9 cellular contexts compared by ENCODE assay signal in genomic region chr2:119255760-119256573, GRCh38. TPM values are rescaled to one million over a fixed set of nuclear protein-coding genes. Genes with fewer than 3 reads are reported as not detected.
A peak's percentile ranks its signal among the peaks of the same experiment; 100 is the strongest.
DNase-seq lines count a peak whose midpoint lies in the region; ATAC-seq, FAIRE-seq and TF ChIP-seq lines count a peak whose summit lies in the region.
"Had no signal": no experiment of that assay in that cellular context is flagged by ENCODE, and none has a peak within 500 bp of the region (broad histone marks: within the 10 kb centered on the region; RNA-seq: fewer than 3 reads in every experiment).

No MANE protein-coding gene starts in this region.

- peak; percentile 52 to 77 for ATAC-seq in A549
- ATAC-seq in WTC11 = peak; percentile 49
- ATAC-seq: activated naive CD4-positive, alpha-beta T cell treated with anti-CD3 and anti-CD28 coated beads, Interleukin-2, amount 50 U/mL, for 72 hours had no signal

- intact Hi-C loops in esophagus muscularis mucosa (cut with DNase I) = no loop called here

- H3K9me3 ChIP-seq in A549 = no peaks in the 10 kb centered on the region
- no peaks in the 10 kb centered on the region for H3K9me3 ChIP-seq in HEK293 (ENCODE audit: control insufficient read depth, insufficient read depth, low read depth, low read length)
- H3K9me3 ChIP-seq in iPS-20b (ENCODE audit: insufficient read depth, low read depth, low read length) = no peaks in the 10 kb centered on the region
- H3K9me3 ChIP-seq in esophagus muscularis mucosa = no peaks in the 10 kb centered on the region

- H3K27me3 ChIP-seq in iPS-20b (ENCODE audit: insufficient read depth, low read length) (no peaks in the 10 kb centered on the region), esophagus muscularis mucosa (no peaks in the 10 kb centered on the region)

- H3K4me1 Mint-ChIP-seq in WTC11 = peaks cover 51% of the 10 kb centered on the region

- H3K4me3 ChIP-seq in A549 (no peak overlapping the region), HEK293 (ENCODE audit: low read depth, low read length) (no peak overlapping the region), iPS-20b (ENCODE audit: low read length) (peak overlapping the region; percentile 36; the same call in 1 of the 2 replicates), esophagus muscularis mucosa (no peak overlapping the region)

- POLR2A ChIA-PET in A549 (lab: Yijun Ruan, JAX) = no interaction called here
- POLR2A ChIA-PET in HEK293 (lab: Yijun Ruan, JAX) = no interaction called here
- POLR2A ChIA-PET in WTC11 (lab: Charles Lee) = no interaction called here

- TF ChIP-seq POLR2A in A549 (IDR thresholded peaks at IDR 0.05; ENCODE audit: low read length) (no peak), esophagus muscularis mucosa (IDR thresholded peaks at IDR 0.05; ENCODE audit: low read depth) (no peak)

- H3K9ac ChIP-seq in iPS-20b (ENCODE audit: low read depth, low read length) = peak overlapping the region; percentile 41

- H3K27ac ChIP-seq in A549 (peak overlapping the region; percentile 84 to 93), HEK293 (ENCODE audit: extremely low read depth, low read depth, low read length) (no peak overlapping the region), iPS-20b (ENCODE audit: low read length) (peak overlapping the region; percentile 41), esophagus muscularis mucosa (replicated peaks in 1 of 4) (no peak overlapping the region)

- peak overlapping the region; percentile 82 for H3K27ac Mint-ChIP-seq in WTC11
- H3K27ac Mint-ChIP-seq: activated naive CD4-positive, alpha-beta T cell treated with anti-CD3 and anti-CD28 coated beads, Interleukin-2, amount 50 U/mL, for 72 hours had no signal

- H3K36me3 ChIP-seq in HEK293 (ENCODE audit: control insufficient read depth in 2 of 2, insufficient read depth in 1 of 2, low read length in 2 of 2) = peaks cover 0 to 30% of the 10 kb centered on the region in 2 experiments; a peak in 2 of 3 replicates
- H3K36me3 ChIP-seq in iPS-20b (ENCODE audit: insufficient read depth, low read depth, low read length) = peaks cover 27% of the 10 kb centered on the region; the same call in 1 of the 2 replicates
- H3K36me3 ChIP-seq in esophagus muscularis mucosa = peaks cover 0 to 12% (median 0%) of the 10 kb centered on the region in 4 donors

- DNase-seq in A549 (ENCODE audit: low read depth in 1 of 2, low spot score in 1 of 2) = peak; percentile 41 to 69
- no peak for DNase-seq in WTC11 (ENCODE audit: low spot score)
- DNase-seq in OCI-M2 (lab: John Stamatoyannopoulos, UW; ENCODE audit: unreplicated experiment) = no peak
- no peak for DNase-seq in activated CD4-positive, alpha-beta T cell treated with anti-CD3 and anti-CD28 coated beads, Interleukin-2, amount 50 U/mL, for 1 hour
- DNase-seq in NCI-H2196 treated with DMSO at 0.1 percent for 48 hours (lab: John Stamatoyannopoulos, UW; ENCODE audit: unreplicated experiment) = no peak
- DNase-seq in esophagus muscularis mucosa (ENCODE audit: extremely low spot score) = no peak

- TF ChIP-seq CTCF in A549 (IDR thresholded peaks at IDR 0.05) = no peak
- TF ChIP-seq CTCF in HEK293 (tag by site-specific recombination; IDR thresholded peaks at IDR 0.05) = no peak
- no peak for TF ChIP-seq CTCF in WTC11 (IDR thresholded peaks at IDR 0.05)
- no peak for TF ChIP-seq CTCF in esophagus muscularis mucosa (IDR thresholded peaks at IDR 0.05)

- 39% methylated on average over 12 of the region's 12 CpGs for WGBS in A549 (ENCODE audit: missing lambda C conversion rate)
- WGBS in esophagus muscularis mucosa = 38% methylated on average over 11 of the region's 12 CpGs

- H3K4me2 ChIP-seq in A549 = peak overlapping the region; percentile 64

- peak overlapping the region; percentile 17; the same call in 1 of the 2 replicates for H3K4me3 Mint-ChIP-seq in WTC11

- no peak; a peak in 1 of 5 replicates for TF ChIP-seq EP300 in A549 (IDR thresholded peaks at IDR 0.05)
- no peak for TF ChIP-seq EP300 in esophagus muscularis mucosa (IDR thresholded peaks at IDR 0.05)

- peaks cover 56% of the 10 kb centered on the region for H3K4me1 ChIP-seq in A549
- H3K4me1 ChIP-seq in HEK293 (ENCODE audit: control insufficient read depth, insufficient read depth, low read length) = peaks cover 14% of the 10 kb centered on the region
- H3K4me1 ChIP-seq in iPS-20b (ENCODE audit: insufficient read depth, low read length) = peaks cover 45% of the 10 kb centered on the region
- H3K4me1 ChIP-seq in esophagus muscularis mucosa = peaks cover 0 to 7% (median 5%) of the 10 kb centered on the region in 4 donors

- peak; percentile 36 for FAIRE-seq in A549 (lab: Jason Lieb, UNC)

- H3K36me3 Mint-ChIP-seq in WTC11 = peaks cover 22% of the 10 kb centered on the region
- H3K36me3 Mint-ChIP-seq: activated naive CD4-positive, alpha-beta T cell treated with anti-CD3 and anti-CD28 coated beads, Interleukin-2, amount 50 U/mL, for 72 hours had no signal

- CTCF ChIA-PET in A549 (lab: Yijun Ruan, JAX) = interaction anchor here (1.1 to 5.7 kb wide), 4 partner anchors 10 to 38 kb away, joined by 3 to 38 read pairs (median 6); no protein-coding TSS in a partner anchor
- CTCF ChIA-PET in HEK293 (lab: Yijun Ruan, JAX) = interaction anchor here (0.6 to 2.1 kb wide), 3 partner anchors 10 to 37 kb away, joined by 3 to 11 read pairs (median 3); no protein-coding TSS in a partner anchor
- CTCF ChIA-PET in WTC11 (lab: Charles Lee) = interaction anchor here (0.8 to 1.4 kb wide), 3 partner anchors 8 to 30 kb away, joined by 3 read pairs; no protein-coding TSS in a partner anchor

- TF ChIP-seq RAD21 in A549 (conservative IDR thresholded peaks at IDR 0.05 in 1 of 2, IDR thresholded peaks at IDR 0.05 in 1 of 2) = 0 out of 5 replicates have a peak, but pooled peaks of 1 of the 2 experiments have one; percentile 13

- no peaks in the 10 kb centered on the region for H3K27me3 Mint-ChIP-seq in WTC11 (ENCODE audit: low read depth)

- H3K9me3 Mint-ChIP-seq in WTC11 = no peaks in the 10 kb centered on the region
- H3K9me3 Mint-ChIP-seq: activated naive CD4-positive, alpha-beta T cell treated with anti-CD3 and anti-CD28 coated beads, Interleukin-2, amount 50 U/mL, for 72 hours had no signal

TF ChIP-seq in A549, 52 proteins besides CTCF, POLR2A, EP300 and RAD21 (continues in another document):
- TF ChIP-seq HOXB5 (CRISPR knock-in tag; IDR thresholded peaks at IDR 0.05) (no peak), BHLHE40 (IDR thresholded peaks at IDR 0.05; ENCODE audit: low read depth, low read length) (no peak), SMC3 (IDR thresholded peaks at IDR 0.05) (0 out of 3 replicates have a peak, but pooled peaks have one; percentile 10), KDM5A (IDR thresholded peaks at IDR 0.05) (no peak), MAX (IDR thresholded peaks at IDR 0.05) (peak; percentile 71)

TF ChIP-seq in HEK293, 187 proteins besides CTCF, POLR2A, EP300 and RAD21 (continues in another document):
- TF ChIP-seq ZNF112 (tag by site-specific recombination; IDR thresholded peaks at IDR 0.05) (no peak), SALL2 (tag by site-specific recombination; IDR thresholded peaks at IDR 0.05; ENCODE audit: borderline replicate concordance) (no peak), ZNF341 (tag by site-specific recombination; IDR thresholded peaks at IDR 0.05; ENCODE audit: low read depth) (peak; percentile 73), KLF17 (tag by site-specific recombination; IDR thresholded peaks at IDR 0.05) (peak; percentile 29; the same call in 1 of the 2 replicates), ZNF660 (tag by site-specific recombination; IDR thresholded peaks at IDR 0.05) (peak; percentile 49; the same call in 1 of the 2 replicates), ZFP41 (tag by site-specific recombination; IDR thresholded peaks at IDR 0.05; ENCODE audit: borderline replicate concordance) (no peak), ZNF629 (tag by site-specific recombination; IDR thresholded peaks at IDR 0.05) (peak; percentile 73), ZFHX2 (tag by site-specific recombination; conservative IDR thresholded peaks at IDR 0.05) (peak; percentile 93)

TF ChIP-seq in WTC11, 78 proteins besides CTCF, POLR2A, EP300 and RAD21 (continues in another document):
- TF ChIP-seq RELA (CRISPR knock-in tag; IDR thresholded peaks at IDR 0.05; ENCODE audit: borderline replicate concordance) = no peak
- TF ChIP-seq FOXP4 (CRISPR knock-in tag; IDR thresholded peaks at IDR 0.05) = no peak
- TF ChIP-seq SOX15 (CRISPR knock-in tag; IDR thresholded peaks at IDR 0.05) = no peak
- peak; percentile 37; the same call in 1 of the 2 replicates for TF ChIP-seq SP1 (CRISPR knock-in tag; conservative IDR thresholded peaks at IDR 0.05)
- TF ChIP-seq FOXJ3 (CRISPR knock-in tag; IDR thresholded peaks at IDR 0.05; ENCODE audit: borderline replicate concordance) = no peak
- TF ChIP-seq ERG (CRISPR knock-in tag; IDR thresholded peaks at IDR 0.05) = no peak
- no peak for TF ChIP-seq NFATC4 (CRISPR knock-in tag; IDR thresholded peaks at IDR 0.05)

RNA-seq across cellular contexts. Expression of gene STEAP3, which starts 32.3 kb away (rescaled TPM):
- polyA plus RNA-seq in A549 (2011; rRNA removed) (23.5 and 31.4 TPM in 2 replicates), A549 (2017; fragmentation: RNase III; extraction: RNeasy Plus Mini Kit Qiagen cat#74134 plus additional on column Dnase treatment) (28.8 to 30.8 TPM (median 30.2 TPM) in 3 replicates)
- polyA plus RNA-seq in A549 (2012; cell fraction: cytosol; rRNA removed) = 38.2 and 58.3 TPM in 2 replicates
- polyA plus RNA-seq in A549 (2012; cell fraction: nucleus; rRNA removed) = 107 and 196 TPM in 2 replicates
- 25.7 and 31.1 TPM in 2 replicates for polyA minus RNA-seq in A549 (2011; rRNA and poly(A)+ RNA removed)
- total RNA-seq in WTC11 (2021) (20.5 to 24.0 TPM (median 21.4 TPM) in 3 replicates), esophagus muscularis mucosa (1 to 10 TPM; 2.5 to 5.9 (median 5.2) TPM)

Comparison
In these comparisons a context has a peak if more than half of its experiments do, and no peak if none do; other contexts are left out.
1. DNase-seq: peak in A549 (2 of 2); none in WTC11 (single experiment), OCI-M2 (single experiment), activated CD4-positive, alpha-beta T cell treated with anti-CD3 and anti-CD28 coated beads, Interleukin-2, amount 50 U/mL, for 1 hour (single experiment), NCI-H2196 treated with DMSO at 0.1 percent for 48 hours (single experiment) and esophagus muscularis mucosa (single experiment).
2. H3K27ac ChIP-seq: peak in A549 (2 of 2) and iPS-20b (single experiment); none in HEK293 (single experiment) and esophagus muscularis mucosa (0 of 4).